In the genomic region with DNA sequence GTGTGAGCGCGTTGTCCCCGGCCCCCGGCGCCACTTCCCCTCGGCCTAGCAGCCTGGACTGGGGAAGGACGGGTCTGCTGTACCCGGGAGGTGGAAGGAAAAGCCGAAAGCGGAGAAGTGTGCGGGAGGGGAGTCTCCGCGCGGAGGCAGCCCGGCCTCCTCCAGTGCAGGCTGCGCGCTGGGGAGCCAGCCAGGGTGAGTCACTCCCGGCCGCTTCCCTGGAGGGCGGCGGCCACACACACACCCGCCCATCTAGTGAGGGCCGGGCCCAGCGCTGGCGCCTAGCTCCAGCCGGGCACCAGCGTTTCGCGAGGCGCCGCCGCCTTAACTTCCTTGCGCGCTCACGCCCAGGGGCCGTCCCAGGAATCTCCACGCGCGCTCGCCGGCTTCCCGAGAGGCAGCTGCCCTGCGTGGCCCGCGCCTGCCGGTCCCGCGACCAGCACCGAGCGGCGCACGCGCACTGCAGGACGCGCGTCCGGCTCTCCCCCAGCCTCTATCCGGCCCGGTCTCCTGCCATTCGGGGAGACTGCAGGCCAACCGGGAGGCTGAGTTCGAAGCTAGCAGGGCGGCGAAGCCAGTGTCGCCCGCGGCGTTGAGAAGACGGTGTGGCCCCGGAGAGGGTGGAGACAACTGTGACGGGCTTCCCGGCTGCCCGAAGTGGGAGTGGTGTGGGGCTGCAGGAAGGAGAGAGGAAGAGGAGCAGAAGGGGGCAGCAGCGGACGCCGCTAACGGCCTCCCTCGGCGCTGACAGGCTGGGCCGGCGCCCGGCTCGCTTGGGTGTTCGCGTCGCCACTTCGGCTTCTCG, we compare ENCODE assay signal across 1 cellular context.
A peak's percentile ranks its signal among the peaks of the same experiment; 100 is the strongest.
TF ChIP-seq lines count a peak whose summit lies in the region.

TSS of gene JAK2 (plus strand) at position 702 of the 805 bp plus-strand sequence. CDS start 36,716 bp downstream, outside the sequence.

TF ChIP-seq in HepG2, 621 proteins besides CTCF, POLR2A, EP300 and RAD21 (continued from another document and continues in another):
- TF ChIP-seq, protein P1, sequence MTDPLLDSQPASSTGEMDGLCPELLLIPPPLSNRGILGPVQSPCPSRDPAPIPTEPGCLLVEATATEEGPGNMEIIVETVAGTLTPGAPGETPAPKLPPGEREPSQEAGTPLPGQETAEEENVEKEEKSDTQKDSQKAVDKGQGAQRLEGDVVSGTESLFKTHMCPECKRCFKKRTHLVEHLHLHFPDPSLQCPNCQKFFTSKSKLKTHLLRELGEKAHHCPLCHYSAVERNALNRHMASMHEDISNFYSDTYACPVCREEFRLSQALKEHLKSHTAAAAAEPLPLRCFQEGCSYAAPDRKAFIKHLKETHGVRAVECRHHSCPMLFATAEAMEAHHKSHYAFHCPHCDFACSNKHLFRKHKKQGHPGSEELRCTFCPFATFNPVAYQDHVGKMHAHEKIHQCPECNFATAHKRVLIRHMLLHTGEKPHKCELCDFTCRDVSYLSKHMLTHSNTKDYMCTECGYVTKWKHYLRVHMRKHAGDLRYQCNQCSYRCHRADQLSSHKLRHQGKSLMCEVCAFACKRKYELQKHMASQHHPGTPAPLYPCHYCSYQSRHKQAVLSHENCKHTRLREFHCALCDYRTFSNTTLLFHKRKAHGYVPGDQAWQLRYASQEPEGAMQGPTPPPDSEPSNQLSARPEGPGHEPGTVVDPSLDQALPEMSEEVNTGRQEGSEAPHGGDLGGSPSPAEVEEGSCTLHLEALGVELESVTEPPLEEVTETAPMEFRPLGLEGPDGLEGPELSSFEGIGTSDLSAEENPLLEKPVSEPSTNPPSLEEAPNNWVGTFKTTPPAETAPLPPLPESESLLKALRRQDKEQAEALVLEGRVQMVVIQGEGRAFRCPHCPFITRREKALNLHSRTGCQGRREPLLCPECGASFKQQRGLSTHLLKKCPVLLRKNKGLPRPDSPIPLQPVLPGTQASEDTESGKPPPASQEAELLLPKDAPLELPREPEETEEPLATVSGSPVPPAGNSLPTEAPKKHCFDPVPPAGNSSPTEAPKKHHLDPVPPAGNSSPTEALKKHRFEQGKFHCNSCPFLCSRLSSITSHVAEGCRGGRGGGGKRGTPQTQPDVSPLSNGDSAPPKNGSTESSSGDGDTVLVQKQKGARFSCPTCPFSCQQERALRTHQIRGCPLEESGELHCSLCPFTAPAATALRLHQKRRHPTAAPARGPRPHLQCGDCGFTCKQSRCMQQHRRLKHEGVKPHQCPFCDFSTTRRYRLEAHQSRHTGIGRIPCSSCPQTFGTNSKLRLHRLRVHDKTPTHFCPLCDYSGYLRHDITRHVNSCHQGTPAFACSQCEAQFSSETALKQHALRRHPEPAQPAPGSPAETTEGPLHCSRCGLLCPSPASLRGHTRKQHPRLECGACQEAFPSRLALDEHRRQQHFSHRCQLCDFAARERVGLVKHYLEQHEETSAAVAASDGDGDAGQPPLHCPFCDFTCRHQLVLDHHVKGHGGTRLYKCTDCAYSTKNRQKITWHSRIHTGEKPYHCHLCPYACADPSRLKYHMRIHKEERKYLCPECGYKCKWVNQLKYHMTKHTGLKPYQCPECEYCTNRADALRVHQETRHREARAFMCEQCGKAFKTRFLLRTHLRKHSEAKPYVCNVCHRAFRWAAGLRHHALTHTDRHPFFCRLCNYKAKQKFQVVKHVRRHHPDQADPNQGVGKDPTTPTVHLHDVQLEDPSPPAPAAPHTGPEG (CRISPR knock-in tag; IDR thresholded peaks at IDR 0.05), result peak; percentile 79; the same call in 1 of the 2 replicates
- TF ChIP-seq ZNF138 (CRISPR knock-in tag; IDR thresholded peaks at IDR 0.05; ENCODE audit: low read depth) (0 out of 2 replicates have a peak, but pooled peaks have one; percentile 64), TFDP2 (CRISPR knock-in tag; IDR thresholded peaks at IDR 0.05) (peak; percentile 40; the same call in 1 of the 2 replicates), SIX4 (CRISPR knock-in tag; IDR thresholded peaks at IDR 0.05) (no peak), ZNF451 (CRISPR knock-in tag; IDR thresholded peaks at IDR 0.05) (no peak), KAT8 (CRISPR knock-in tag; IDR thresholded peaks at IDR 0.05) (0 out of 2 replicates have a peak, but pooled peaks have one; percentile 52), ZNF574 (CRISPR knock-in tag; IDR thresholded peaks at IDR 0.05) (peak; percentile 81), PCBP1 (IDR thresholded peaks at IDR 0.05; ENCODE audit: borderline replicate concordance, low read depth, low read length) (no peak), MEF2D (CRISPR knock-in tag; IDR thresholded peaks at IDR 0.05) (no peak), ZNF331 (CRISPR knock-in tag; IDR thresholded peaks at IDR 0.05) (peak; percentile 62; the same call in 1 of the 2 replicates), ZBTB42 (CRISPR knock-in tag; IDR thresholded peaks at IDR 0.05) (peak; percentile 37; the same call in 1 of the 2 replicates), DR1 (CRISPR knock-in tag; IDR thresholded peaks at IDR 0.05) (peak; percentile 41; the same call in 1 of the 2 replicates), SMAD1 (CRISPR knock-in tag; IDR thresholded peaks at IDR 0.05; ENCODE audit: borderline replicate concordance, low read depth) (0 out of 2 replicates have a peak, but pooled peaks have one; percentile 21), NAIF1 (CRISPR knock-in tag; IDR thresholded peaks at IDR 0.05; ENCODE audit: borderline replicate concordance) (no peak), MNT (IDR thresholded peaks at IDR 0.05) (no peak), ZNF782 (CRISPR knock-in tag; IDR thresholded peaks at IDR 0.05; ENCODE audit: borderline replicate concordance) (no peak), GATA4 (IDR thresholded peaks at IDR 0.05; ENCODE audit: borderline replicate concordance, low read depth) (no peak; the same call in 1 of the 2 replicates), AGO2 (optimal IDR thresholded peaks at IDR 0.05; ENCODE audit: low read depth, low read length) (peak; percentile 89), TERF1 (CRISPR knock-in tag; IDR thresholded peaks at IDR 0.05) (no peak), RFXANK (CRISPR knock-in tag; IDR thresholded peaks at IDR 0.05) (no peak), NCOA2 (CRISPR knock-in tag; IDR thresholded peaks at IDR 0.05) (peak; percentile 19; the same call in 1 of the 2 replicates), ISX (CRISPR knock-in tag; conservative IDR thresholded peaks at IDR 0.05) (peak; percentile 32; the same call in 1 of the 2 replicates), ZNF18 (CRISPR knock-in tag; IDR thresholded peaks at IDR 0.05; ENCODE audit: insufficient replicate concordance) (peak; percentile 44), BHLHE40 (IDR thresholded peaks at IDR 0.05; ENCODE audit: low read length) (0 out of 2 replicates have a peak, but pooled peaks have one; percentile 4), KDM4B (CRISPR knock-in tag; IDR thresholded peaks at IDR 0.05) (no peak), ZMYM2 (CRISPR knock-in tag; IDR thresholded peaks at IDR 0.05) (peak; percentile 39; the same call in 1 of the 2 replicates), ZNF30 (CRISPR knock-in tag; IDR thresholded peaks at IDR 0.05) (no peak), FOXO1 (CRISPR knock-in tag; IDR thresholded peaks at IDR 0.05) (no peak)
- TF ChIP-seq, protein P2, sequence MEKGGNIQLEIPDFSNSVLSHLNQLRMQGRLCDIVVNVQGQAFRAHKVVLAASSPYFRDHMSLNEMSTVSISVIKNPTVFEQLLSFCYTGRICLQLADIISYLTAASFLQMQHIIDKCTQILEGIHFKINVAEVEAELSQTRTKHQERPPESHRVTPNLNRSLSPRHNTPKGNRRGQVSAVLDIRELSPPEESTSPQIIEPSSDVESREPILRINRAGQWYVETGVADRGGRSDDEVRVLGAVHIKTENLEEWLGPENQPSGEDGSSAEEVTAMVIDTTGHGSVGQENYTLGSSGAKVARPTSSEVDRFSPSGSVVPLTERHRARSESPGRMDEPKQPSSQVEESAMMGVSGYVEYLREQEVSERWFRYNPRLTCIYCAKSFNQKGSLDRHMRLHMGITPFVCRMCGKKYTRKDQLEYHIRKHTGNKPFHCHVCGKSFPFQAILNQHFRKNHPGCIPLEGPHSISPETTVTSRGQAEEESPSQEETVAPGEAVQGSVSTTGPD (CRISPR knock-in tag; IDR thresholded peaks at IDR 0.05), result no peak
- TF ChIP-seq, protein P3, sequence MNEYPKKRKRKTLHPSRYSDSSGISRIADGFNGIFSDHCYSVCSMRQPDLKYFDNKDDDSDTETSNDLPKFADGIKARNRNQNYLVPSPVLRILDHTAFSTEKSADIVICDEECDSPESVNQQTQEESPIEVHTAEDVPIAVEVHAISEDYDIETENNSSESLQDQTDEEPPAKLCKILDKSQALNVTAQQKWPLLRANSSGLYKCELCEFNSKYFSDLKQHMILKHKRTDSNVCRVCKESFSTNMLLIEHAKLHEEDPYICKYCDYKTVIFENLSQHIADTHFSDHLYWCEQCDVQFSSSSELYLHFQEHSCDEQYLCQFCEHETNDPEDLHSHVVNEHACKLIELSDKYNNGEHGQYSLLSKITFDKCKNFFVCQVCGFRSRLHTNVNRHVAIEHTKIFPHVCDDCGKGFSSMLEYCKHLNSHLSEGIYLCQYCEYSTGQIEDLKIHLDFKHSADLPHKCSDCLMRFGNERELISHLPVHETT (CRISPR knock-in tag; conservative IDR thresholded peaks at IDR 0.05), result peak; percentile 41
- TF ChIP-seq, protein P4, sequence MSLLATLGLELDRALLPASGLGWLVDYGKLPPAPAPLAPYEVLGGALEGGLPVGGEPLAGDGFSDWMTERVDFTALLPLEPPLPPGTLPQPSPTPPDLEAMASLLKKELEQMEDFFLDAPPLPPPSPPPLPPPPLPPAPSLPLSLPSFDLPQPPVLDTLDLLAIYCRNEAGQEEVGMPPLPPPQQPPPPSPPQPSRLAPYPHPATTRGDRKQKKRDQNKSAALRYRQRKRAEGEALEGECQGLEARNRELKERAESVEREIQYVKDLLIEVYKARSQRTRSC (CRISPR knock-in tag; IDR thresholded peaks at IDR 0.05; ENCODE audit: low read depth), result no peak
- TF ChIP-seq, protein P5, sequence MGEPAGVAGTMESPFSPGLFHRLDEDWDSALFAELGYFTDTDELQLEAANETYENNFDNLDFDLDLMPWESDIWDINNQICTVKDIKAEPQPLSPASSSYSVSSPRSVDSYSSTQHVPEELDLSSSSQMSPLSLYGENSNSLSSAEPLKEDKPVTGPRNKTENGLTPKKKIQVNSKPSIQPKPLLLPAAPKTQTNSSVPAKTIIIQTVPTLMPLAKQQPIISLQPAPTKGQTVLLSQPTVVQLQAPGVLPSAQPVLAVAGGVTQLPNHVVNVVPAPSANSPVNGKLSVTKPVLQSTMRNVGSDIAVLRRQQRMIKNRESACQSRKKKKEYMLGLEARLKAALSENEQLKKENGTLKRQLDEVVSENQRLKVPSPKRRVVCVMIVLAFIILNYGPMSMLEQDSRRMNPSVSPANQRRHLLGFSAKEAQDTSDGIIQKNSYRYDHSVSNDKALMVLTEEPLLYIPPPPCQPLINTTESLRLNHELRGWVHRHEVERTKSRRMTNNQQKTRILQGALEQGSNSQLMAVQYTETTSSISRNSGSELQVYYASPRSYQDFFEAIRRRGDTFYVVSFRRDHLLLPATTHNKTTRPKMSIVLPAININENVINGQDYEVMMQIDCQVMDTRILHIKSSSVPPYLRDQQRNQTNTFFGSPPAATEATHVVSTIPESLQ (CRISPR knock-in tag; conservative IDR thresholded peaks at IDR 0.05), result no peak
